Comparison of ENCODE assay signal across 19 cellular contexts in the genomic region with DNA sequence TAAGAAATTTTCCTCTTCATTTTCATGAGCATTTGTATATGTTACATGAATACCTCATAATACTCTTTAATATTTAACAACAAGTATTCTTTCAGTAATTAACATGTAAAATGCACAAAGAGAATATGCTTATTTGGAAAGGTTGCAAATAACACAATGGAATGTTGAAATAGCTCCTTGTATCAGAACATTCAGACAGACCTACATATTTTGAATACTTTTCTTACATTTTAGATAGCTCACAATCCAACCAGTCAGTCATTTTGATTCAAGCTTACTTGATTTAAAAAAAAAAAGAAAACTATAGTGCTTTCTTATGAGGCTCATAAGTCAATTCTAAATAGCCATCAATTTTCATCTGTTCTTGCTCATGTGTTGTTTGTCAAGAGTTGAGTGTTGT.
"Had no signal": no experiment of that assay in that cellular context is flagged by ENCODE, and none has a peak within 500 bp of the region (broad histone marks: within the 10 kb centered on the region; RNA-seq: fewer than 3 reads in every experiment).

No MANE protein-coding gene starts in this region.

- H3K4me3 ChIP-seq: esophagus muscularis mucosa, heart right ventricle, left lung, lower lobe of right lung, ovary, smooth muscle cell, suprapubic skin, thyroid gland, upper lobe of left lung, vagina had no signal

- H3K27me3 ChIP-seq: esophagus muscularis mucosa, heart right ventricle, left lung, ovary, suprapubic skin, thyroid gland, upper lobe of left lung, vagina had no signal

- H3K36me3 ChIP-seq: esophagus muscularis mucosa, heart right ventricle, left lung, lower lobe of right lung, ovary, suprapubic skin, thyroid gland, upper lobe of left lung, vagina had no signal

- H3K4me1 ChIP-seq: esophagus muscularis mucosa, heart right ventricle, left lung, lower lobe of right lung, suprapubic skin, thyroid gland, upper lobe of left lung, vagina had no signal

- DNase-seq: effector memory CD4-positive, alpha-beta T cell; heart right ventricle; hypothalamus; islet precursor cell; left lung; lower lobe of right lung; natural killer cell; ovary; right cardiac atrium; stimulated activated CD4-positive, alpha-beta T cell treated with anti-CD3 and anti-CD28 coated beads, Interleukin-2, amount 100 ng/mL, for 48 hours; stimulated activated naive CD8-positive, alpha-beta T cell treated with anti-CD3 and anti-CD28 coated beads, Interleukin-15, Interleukin-2, amounts not matched to agents 100 U/mL and 50 U/mL, for 24 hours; thyroid gland; upper lobe of left lung had no signal

- H3K9me3 ChIP-seq: esophagus muscularis mucosa, heart right ventricle, left lung, lower lobe of right lung, ovary, suprapubic skin, thyroid gland, upper lobe of left lung, vagina had no signal

- FAIRE-seq: endometrium, frontal cortex had no signal

- ATAC-seq: heart right ventricle; left lung; lower lobe of right lung; natural killer cell; right cardiac atrium; stimulated activated naive CD8-positive, alpha-beta T cell treated with anti-CD3 and anti-CD28 coated beads, Interleukin-15, Interleukin-2, amounts not matched to agents 100 U/mL and 50 U/mL, for 24 hours had no signal
